Comparison of ENCODE assay signal across 10 cellular contexts in genomic region chr5:139268364-139269202, GRCh38. TPM values are rescaled to one million over a fixed set of nuclear protein-coding genes. Genes with fewer than 3 reads are reported as not detected.
DNase-seq lines count a peak whose midpoint lies in the region; ATAC-seq, FAIRE-seq and TF ChIP-seq lines count a peak whose summit lies in the region.
"Had no signal": no experiment of that assay in that cellular context is flagged by ENCODE, and none has a peak within 500 bp of the region (broad histone marks: within the 10 kb centered on the region; RNA-seq: fewer than 3 reads in every experiment).

No MANE protein-coding gene starts in this region.

- H3K27ac Mint-ChIP-seq in activated T-helper 2 cell treated with anti-CD3 and anti-CD28 coated beads, Interferon-gamma antibody, Interleukin-2, Interleukin-4, amounts not matched to agents 10 μg/mL and 5 μg/mL and 100 μg/mL, durations not matched to agents 14 hours and 24 hours and 36 hours: no peak overlapping the region
- no peak overlapping the region for H3K27ac Mint-ChIP-seq in activated T-cell treated with anti-CD3 and anti-CD28 coated beads, Interleukin-2, amount 50 U/mL, for 72 hours

- intact Hi-C loops in activated T-helper 2 cell treated with anti-CD3 and anti-CD28 coated beads, Interferon-gamma antibody, Interleukin-2, Interleukin-4, amounts not matched to agents 10 μg/mL and 5 μg/mL and 100 μg/mL, durations not matched to agents 14 hours and 24 hours and 36 hours (cut with micrococcal nuclease): loop anchor here (10.0 kb wide), 1 partner anchor 444 kb away; no protein-coding TSS in a partner anchor
- intact Hi-C loops in ovary (cut with DNase I): loop anchor here in 3 of 4 donors (5.0 to 10.0 kb wide), 3 partner anchors 681 to 804 kb away; partner anchors contain the start of gene EGR1 (in 1 of the 3)

- peaks cover 4% of the 10 kb centered on the region for H3K27me3 Mint-ChIP-seq in activated T-helper 2 cell treated with anti-CD3 and anti-CD28 coated beads, Interferon-gamma antibody, Interleukin-2, Interleukin-4, amounts not matched to agents 10 μg/mL and 5 μg/mL and 100 μg/mL, durations not matched to agents 14 hours and 24 hours and 36 hours (ENCODE audit: low read depth)
- no peaks in the 10 kb centered on the region for H3K27me3 Mint-ChIP-seq in activated T-cell treated with anti-CD3 and anti-CD28 coated beads, Interleukin-2, amount 50 U/mL, for 72 hours (ENCODE audit: low read depth)
- H3K27me3 Mint-ChIP-seq: activated B cell treated with CpG ODN at 0.5 μM for 24 hours had no signal

- peaks cover 5% of the 10 kb centered on the region for H3K4me1 ChIP-seq in ovary (ENCODE audit: insufficient read depth)

- H3K4me3 Mint-ChIP-seq in activated T-helper 2 cell treated with anti-CD3 and anti-CD28 coated beads, Interferon-gamma antibody, Interleukin-2, Interleukin-4, amounts not matched to agents 10 μg/mL and 5 μg/mL and 100 μg/mL, durations not matched to agents 14 hours and 24 hours and 36 hours (ENCODE audit: low read depth): no peak overlapping the region
- H3K4me3 Mint-ChIP-seq in activated T-cell treated with anti-CD3 and anti-CD28 coated beads, Interleukin-2, amount 50 U/mL, for 72 hours: no peak overlapping the region
- H3K4me3 Mint-ChIP-seq: activated B cell treated with CpG ODN at 0.5 μM for 24 hours had no signal

- TF ChIP-seq CTCF in D721Med (IDR thresholded peaks at IDR 0.05; ENCODE audit: insufficient read depth, missing control alignments): peak; percentile 4
- TF ChIP-seq CTCF in cardiac fibroblast (IDR thresholded peaks at IDR 0.05; ENCODE audit: low read depth, low read length): peak; percentile 3
- TF ChIP-seq CTCF in ovary (IDR thresholded peaks at IDR 0.05): no peak

- no peak overlapping the region for H3K4me3 ChIP-seq in cardiac fibroblast (replicated peaks in 1 of 2; ENCODE audit: low read depth in 2 of 2, low read length in 2 of 2)
- no peak overlapping the region for H3K4me3 ChIP-seq in ovary

- no peak for FAIRE-seq in D721Med (lab: Jason Lieb, UNC)

- peak; percentile 50 for ATAC-seq in HG02885 (IDR thresholded peaks at IDR 0.05; ENCODE audit: poor library complexity, unreplicated experiment)
- no peak for ATAC-seq in activated T-cell treated with anti-CD3 and anti-CD28 coated beads, Interleukin-2, amount 50 U/mL, for 72 hours (replicated peaks in 1 of 2)

- TF ChIP-seq EP300 in ovary (IDR thresholded peaks at IDR 0.05): no peak

- H3K4me1 Mint-ChIP-seq in activated T-helper 2 cell treated with anti-CD3 and anti-CD28 coated beads, Interferon-gamma antibody, Interleukin-2, Interleukin-4, amounts not matched to agents 10 μg/mL and 5 μg/mL and 100 μg/mL, durations not matched to agents 14 hours and 24 hours and 36 hours (ENCODE audit: low read depth): peaks cover 24% of the 10 kb centered on the region
- H3K4me1 Mint-ChIP-seq in activated T-cell treated with anti-CD3 and anti-CD28 coated beads, Interleukin-2, amount 50 U/mL, for 72 hours (ENCODE audit: low read depth): peaks cover 37% of the 10 kb centered on the region

- H3K9me3 ChIP-seq in ovary: no peaks in the 10 kb centered on the region

- no peak overlapping the region for H3K27ac ChIP-seq in ovary

- DNase-seq in D721Med (ENCODE audit: insufficient read length, low spot score) (no peak), cardiac fibroblast (ENCODE audit: low read depth in 2 of 2) (no peak), myocyte (ENCODE audit: low read depth) (peak; percentile 33), T1000 (lab: John Stamatoyannopoulos, UW) (no peak), ovary (no peak)
- DNase-seq in activated T-helper 2 cell treated with anti-CD3 and anti-CD28 coated beads, Interferon-gamma antibody, Interleukin-2, Interleukin-4, amounts not matched to agents 10 μg/mL and 5 μg/mL and 100 μg/mL, durations not matched to agents 14 hours and 24 hours and 36 hours (ENCODE audit: low spot score): no peak
- DNase-seq in activated T-cell treated with anti-CD3 and anti-CD28 coated beads, Interleukin-2, amount 50 U/mL, for 72 hours: no peak
- DNase-seq: activated B cell treated with CpG ODN at 0.5 μM for 24 hours, NCI-H187 treated with DMSO at 0.1 percent for 48 hours had no signal

- no peaks in the 10 kb centered on the region for H3K27me3 ChIP-seq in ovary

- no peaks in the 10 kb centered on the region for H3K36me3 Mint-ChIP-seq in activated T-helper 2 cell treated with anti-CD3 and anti-CD28 coated beads, Interferon-gamma antibody, Interleukin-2, Interleukin-4, amounts not matched to agents 10 μg/mL and 5 μg/mL and 100 μg/mL, durations not matched to agents 14 hours and 24 hours and 36 hours (ENCODE audit: low read depth)
- no peaks in the 10 kb centered on the region for H3K36me3 Mint-ChIP-seq in activated T-cell treated with anti-CD3 and anti-CD28 coated beads, Interleukin-2, amount 50 U/mL, for 72 hours (ENCODE audit: insufficient read depth in 2 of 2)

- H3K36me3 ChIP-seq in ovary: no peaks in the 10 kb centered on the region

- H3K9me3 Mint-ChIP-seq in activated T-helper 2 cell treated with anti-CD3 and anti-CD28 coated beads, Interferon-gamma antibody, Interleukin-2, Interleukin-4, amounts not matched to agents 10 μg/mL and 5 μg/mL and 100 μg/mL, durations not matched to agents 14 hours and 24 hours and 36 hours: no peaks in the 10 kb centered on the region
- H3K9me3 Mint-ChIP-seq in activated T-cell treated with anti-CD3 and anti-CD28 coated beads, Interleukin-2, amount 50 U/mL, for 72 hours: no peaks in the 10 kb centered on the region
- H3K9me3 Mint-ChIP-seq: activated B cell treated with CpG ODN at 0.5 μM for 24 hours had no signal

- TF ChIP-seq POLR2A in ovary (IDR thresholded peaks at IDR 0.05): no peak

- 75 to 79% (median 78%) methylated on average over 5 of the region's 5 CpGs for WGBS in ovary, 3 donors

RNA-seq across cellular contexts. Expression of gene MATR3, which starts 25.0 kb away (rescaled TPM):
- total RNA-seq in myocyte (274 and 347 TPM in 2 replicates), ovary (100 to 1,000 TPM; 184 to 297 (median 227) TPM)
- polyA plus RNA-seq in myocyte (2012): 110 TPM
- total RNA-seq in activated T-helper 2 cell treated with anti-CD3 and anti-CD28 coated beads, Interferon-gamma antibody, Interleukin-2, Interleukin-4, amounts not matched to agents 10 μg/mL and 5 μg/mL and 100 μg/mL, durations not matched to agents 14 hours and 24 hours and 36 hours: 259 TPM in 2 replicates
- polyA plus RNA-seq in ovary: 100 to 1,000 TPM; 174 to 222 TPM
- total RNA-seq in activated T-cell treated with anti-CD3 and anti-CD28 coated beads, Interleukin-2, amount 50 U/mL, for 72 hours: 100 to 1,000 TPM; 124 to 164 TPM

Comparison
In these comparisons a context has a peak if more than half of its experiments do, and no peak if none do; other contexts are left out.
1. CTCF ChIP-seq: peak in D721Med (single experiment) and cardiac fibroblast (single experiment); none in ovary (0 of 3).